Comparison of ENCODE assay signal across 8 cellular contexts in the genomic region with DNA sequence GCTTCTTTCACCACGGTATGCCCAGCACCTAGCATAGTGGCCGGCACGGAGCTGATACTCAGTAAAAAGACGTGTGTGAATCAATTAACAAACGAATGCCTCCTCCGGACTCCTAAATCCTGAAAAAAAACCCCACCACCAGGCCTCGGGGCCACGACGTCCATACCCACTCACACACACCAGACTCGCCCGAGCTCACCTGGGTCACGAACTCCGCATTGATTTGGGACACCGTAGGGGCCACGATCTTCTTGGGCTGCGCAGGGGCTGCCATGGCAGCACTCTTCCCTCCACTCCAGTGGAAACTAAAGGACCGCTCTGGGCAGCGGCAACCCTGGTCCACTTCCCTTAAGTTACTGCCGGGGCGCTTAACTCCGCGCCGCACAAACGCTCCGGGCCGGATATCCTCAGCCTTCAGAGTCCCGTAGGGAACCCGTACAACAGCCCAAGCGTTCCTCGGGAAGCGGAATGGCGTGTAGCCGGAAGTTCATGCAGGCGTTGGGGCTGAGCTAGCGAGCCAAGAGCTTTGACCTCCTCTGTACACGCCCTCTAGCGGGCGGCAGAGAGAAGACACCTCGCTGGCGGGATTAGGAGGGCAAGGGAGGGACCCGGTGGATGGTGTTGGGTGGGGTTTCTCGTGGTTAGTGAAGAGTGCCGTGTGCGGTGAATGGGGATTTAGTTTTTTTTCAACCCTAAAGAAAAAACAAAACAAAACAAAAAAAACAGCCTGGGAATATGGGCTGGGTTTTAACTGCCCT. TPM values are rescaled to one million over a fixed set of nuclear protein-coding genes. Genes with fewer than 3 reads are reported as not detected.
DNase-seq lines count a peak whose midpoint lies in the region; ATAC-seq and TF ChIP-seq lines count a peak whose summit lies in the region.

A gene (minus strand): TSS at position 403 of the 758 bp plus-strand sequence. CDS start 129 bp downstream, at position 274.

- H3K36me3 Mint-ChIP-seq in effector memory CD8-positive, alpha-beta T cell (ENCODE audit: insufficient read depth) = peaks cover 14% of the 10 kb centered on the region
- H3K36me3 Mint-ChIP-seq in memory B cell = peaks cover 12% of the 10 kb centered on the region

- peak; percentile 95 for ATAC-seq in effector memory CD8-positive, alpha-beta T cell (replicated peaks)
- peak; percentile 92 for ATAC-seq in memory B cell (ENCODE audit: low read depth)

- H3K4me1 Mint-ChIP-seq in effector memory CD8-positive, alpha-beta T cell (ENCODE audit: low read depth in 2 of 2) = peaks cover 26 to 43% of the 10 kb centered on the region in 2 donors
- peaks cover 30% of the 10 kb centered on the region for H3K4me1 Mint-ChIP-seq in memory B cell

- peak within 1 kb of the TSS; percentile 95 to 98 for H3K27ac Mint-ChIP-seq in effector memory CD8-positive, alpha-beta T cell
- H3K27ac Mint-ChIP-seq in memory B cell = peak within 1 kb of the TSS; percentile 94

- DNase-seq in COR-L47 (lab: John Stamatoyannopoulos, UW) = peak; percentile 97
- peak; percentile 88 for DNase-seq in GM20000 (ENCODE audit: low spot score)
- peak; percentile 99 for DNase-seq in HT-29 (ENCODE audit: low spot score)
- peak; percentile 94 for DNase-seq in NK-92 treated with Interleukin-12 subunit alpha and Interleukin-12 subunit beta, amount 100 ng/mL, for 24 hours (lab: John Stamatoyannopoulos, UW)
- peak; percentile 94 for DNase-seq in activated CD8-positive, alpha-beta memory T cell treated with anti-CD3 and anti-CD28 coated beads for 24 hours
- DNase-seq in effector memory CD8-positive, alpha-beta T cell = peak; percentile 84 to 90 (median 87)
- peak; percentile 82 to 83 for DNase-seq in memory B cell (ENCODE audit: low spot score in 2 of 2)
- DNase-seq in stimulated activated CD8-positive, alpha-beta memory T cell treated with anti-CD3 and anti-CD28 coated beads, Interleukin-12 subunit alpha, Interleukin-12 subunit beta, amount 100 ng/mL, for 24 hours (ENCODE audit: extremely low read depth) = peak; percentile 77

- no peaks in the 10 kb centered on the region for H3K27me3 Mint-ChIP-seq in effector memory CD8-positive, alpha-beta T cell
- no peaks in the 10 kb centered on the region for H3K27me3 Mint-ChIP-seq in memory B cell

- peak within 1 kb of the TSS; percentile 100 for H3K4me3 Mint-ChIP-seq in effector memory CD8-positive, alpha-beta T cell
- H3K4me3 Mint-ChIP-seq in memory B cell = peak within 1 kb of the TSS; percentile 99

- peak; percentile 80 for TF ChIP-seq CTCF in GM20000 (IDR thresholded peaks at IDR 0.05; ENCODE audit: extremely low read depth, missing control alignments)

- no peaks in the 10 kb centered on the region for H3K9me3 Mint-ChIP-seq in effector memory CD8-positive, alpha-beta T cell
- H3K9me3 Mint-ChIP-seq in memory B cell = no peaks in the 10 kb centered on the region

RNA-seq across cellular contexts. Expression of the gene that starts here (rescaled TPM):
- total RNA-seq in HT-29 (2014; rRNA removed; shearing (Covaris generic)) = 18.0 and 20.0 TPM in 2 replicates

Comparison
In these comparisons a context has a peak if more than half of its experiments do, and no peak if none do; other contexts are left out.
1. Peak in every context shown above with its lines: DNase-seq and ATAC-seq.